ENCODE assay signal across 28 cellular contexts in genomic region chr1:13838236-13838635, GRCh38.
"Had no signal": no experiment of that assay in that cellular context is flagged by ENCODE, and none has a peak within 500 bp of the region (broad histone marks: within the 10 kb centered on the region; RNA-seq: fewer than 3 reads in every experiment).

No MANE protein-coding gene starts in this region.

- H3K27me3 ChIP-seq: suprapubic skin, testis, thyroid gland, tibial artery, tibial nerve, upper lobe of left lung, upper lobe of right lung, uterus, vagina had no signal

- H3K4me1 ChIP-seq: stomach, suprapubic skin, testis, thyroid gland, tibial artery, tibial nerve, upper lobe of left lung, upper lobe of right lung, uterus, vagina had no signal

- H3K27ac Mint-ChIP-seq: stimulated activated effector memory CD8-positive, alpha-beta T cell treated with anti-CD3 and anti-CD28 coated beads, Interleukin-12 subunit alpha, Interleukin-12 subunit beta, amount 100 ng/mL, for 72 hours; stimulated activated memory B cell treated with anti-CD40 and anti-IgM and Interleukin-4, amounts not matched to agents 10 μg/mL and 1 μg/mL and 100 μg/mL, for 72 hours; stimulated activated naive B cell treated with anti-CD40 and anti-IgM and Interleukin-4, amounts not matched to agents 10 μg/mL and 1 μg/mL and 100 μg/mL, for 72 hours; stimulated activated naive CD8-positive, alpha-beta T cell treated with anti-CD3 and anti-CD28 coated beads, Interleukin-15, amount 100 ng/mL, for 72 hours; stimulated activated naive CD8-positive, alpha-beta T cell treated with anti-CD3 and anti-CD28 coated beads, Interleukin-15, Interleukin-2, amounts not matched to agents 100 ng/mL and 50 ng/mL, for 24 hours; type B pancreatic cell had no signal

- H3K9me3 ChIP-seq: stomach, suprapubic skin, testis, thoracic aorta, thyroid gland, tibial artery, transverse colon, upper lobe of left lung, upper lobe of right lung, uterus, vagina had no signal

- H3K36me3 Mint-ChIP-seq: stimulated activated effector memory CD8-positive, alpha-beta T cell treated with anti-CD3 and anti-CD28 coated beads, Interleukin-12 subunit alpha, Interleukin-12 subunit beta, amount 100 ng/mL, for 72 hours; stimulated activated memory B cell treated with anti-CD40 and anti-IgM and Interleukin-4, amounts not matched to agents 10 μg/mL and 1 μg/mL and 100 μg/mL, for 72 hours; stimulated activated naive B cell treated with anti-CD40 and anti-IgM and Interleukin-4, amounts not matched to agents 10 μg/mL and 1 μg/mL and 100 μg/mL, for 72 hours; type B pancreatic cell had no signal

- ATAC-seq: stimulated activated effector memory CD8-positive, alpha-beta T cell treated with anti-CD3 and anti-CD28 coated beads, Interleukin-12 subunit alpha, Interleukin-12 subunit beta, amount 100 ng/mL, for 72 hours; stimulated activated memory B cell treated with anti-CD40 and anti-IgM and Interleukin-4, amounts not matched to agents 10 μg/mL and 1 μg/mL and 100 μg/mL, for 72 hours; stimulated activated naive B cell treated with anti-CD40 and anti-IgM and Interleukin-4, amounts not matched to agents 10 μg/mL and 1 μg/mL and 100 μg/mL, for 72 hours; stimulated activated naive CD8-positive, alpha-beta T cell treated with anti-CD3 and anti-CD28 coated beads, Interleukin-15, amount 100 ng/mL, for 72 hours; stimulated activated naive CD8-positive, alpha-beta T cell treated with anti-CD3 and anti-CD28 coated beads, Interleukin-15, Interleukin-2, amounts not matched to agents 100 U/mL and 50 U/mL, for 24 hours; upper lobe of right lung had no signal

- H3K27ac ChIP-seq: stomach, suprapubic skin, testis, thoracic aorta, thyroid gland, tibial artery, tibial nerve, transverse colon, upper lobe of left lung, upper lobe of right lung, uterus, vagina had no signal

- H3K4me3 ChIP-seq: stomach, suprapubic skin, testis, thoracic aorta, thyroid gland, tibial artery, tibial nerve, transverse colon, upper lobe of left lung, upper lobe of right lung, uterus, vagina had no signal

- H3K4me1 Mint-ChIP-seq: stimulated activated effector memory CD8-positive, alpha-beta T cell treated with anti-CD3 and anti-CD28 coated beads, Interleukin-12 subunit alpha, Interleukin-12 subunit beta, amount 100 ng/mL, for 72 hours; stimulated activated memory B cell treated with anti-CD40 and anti-IgM and Interleukin-4, amounts not matched to agents 10 μg/mL and 1 μg/mL and 100 μg/mL, for 72 hours; stimulated activated naive B cell treated with anti-CD40 and anti-IgM and Interleukin-4, amounts not matched to agents 10 μg/mL and 1 μg/mL and 100 μg/mL, for 72 hours; stimulated activated naive CD8-positive, alpha-beta T cell treated with anti-CD3 and anti-CD28 coated beads, Interleukin-15, amount 100 ng/mL, for 72 hours had no signal

- H3K4me3 Mint-ChIP-seq: stimulated activated effector memory CD8-positive, alpha-beta T cell treated with anti-CD3 and anti-CD28 coated beads, Interleukin-12 subunit alpha, Interleukin-12 subunit beta, amount 100 ng/mL, for 72 hours; stimulated activated memory B cell treated with anti-CD40 and anti-IgM and Interleukin-4, amounts not matched to agents 10 μg/mL and 1 μg/mL and 100 μg/mL, for 72 hours; stimulated activated naive B cell treated with anti-CD40 and anti-IgM and Interleukin-4, amounts not matched to agents 10 μg/mL and 1 μg/mL and 100 μg/mL, for 72 hours; stimulated activated naive CD8-positive, alpha-beta T cell treated with anti-CD3 and anti-CD28 coated beads, Interleukin-15, amount 100 ng/mL, for 72 hours; stimulated activated naive CD8-positive, alpha-beta T cell treated with anti-CD3 and anti-CD28 coated beads, Interleukin-15, Interleukin-2, amounts not matched to agents 100 ng/mL and 50 ng/mL, for 24 hours; type B pancreatic cell had no signal

- H3K36me3 ChIP-seq: stomach, suprapubic skin, thoracic aorta, thyroid gland, tibial artery, tibial nerve, transverse colon, upper lobe of left lung, upper lobe of right lung, uterus, vagina had no signal

- DNase-seq: stimulated activated CD4-positive, alpha-beta T cell treated with anti-CD3 and anti-CD28 coated beads, Interleukin-2, amount 100 ng/mL, for 48 hours; stimulated activated CD4-positive, alpha-beta T cell treated with anti-CD3 and anti-CD28 coated beads, Interleukin-4, amount 100 ng/mL, for 1 hour; stimulated activated CD4-positive, alpha-beta T cell treated with anti-CD3 and anti-CD28 coated beads, Interleukin-4, amount 100 ng/mL, for 24 hours; stimulated activated CD4-positive, alpha-beta T cell treated with anti-CD3 and anti-CD28 coated beads, Interleukin-4, amount 100 ng/mL, for 4 hours; stimulated activated CD8-positive, alpha-beta memory T cell treated with anti-CD3 and anti-CD28 coated beads, Interleukin-4, amount 100 ng/mL, for 48 hours; stimulated activated naive B cell treated with anti-CD40 and anti-IgM and Interleukin-4, amounts not matched to agents 10 μg/mL and 1 μg/mL and 100 μg/mL, for 72 hours; stimulated activated naive CD4-positive, alpha-beta T cell; stimulated activated naive CD4-positive, alpha-beta T cell treated with Interleukin-2 at 50 U/mL for 16 hours; stimulated activated naive CD8-positive, alpha-beta T cell treated with anti-CD3 and anti-CD28 coated beads, Interleukin-15, amount 100 ng/mL, for 72 hours; stimulated activated naive CD8-positive, alpha-beta T cell treated with anti-CD3 and anti-CD28 coated beads, Interleukin-15, Interleukin-2, amounts not matched to agents 100 U/mL and 50 U/mL, for 24 hours; stomach; substantia nigra; testis; thyroid gland; tibial artery; transverse colon; trophoblast cell; upper lobe of left lung; upper lobe of right lung; uterus had no signal
